ENCODE assay signal across 2 cellular contexts in genomic region chr14:74015178-74015577, GRCh38.
TF ChIP-seq lines count a peak whose summit lies in the region.

No MANE protein-coding gene starts in this region.

TF ChIP-seq in A549, 52 proteins besides CTCF, POLR2A, EP300 and RAD21 (continued from another document):
- no peak for TF ChIP-seq POLR2AphosphoS2 (conservative IDR thresholded peaks at IDR 0.05; ENCODE audit: low read length)

TF ChIP-seq in HepG2, 621 proteins besides CTCF, POLR2A, EP300 and RAD21 (continued from another document):
- TF ChIP-seq MAX (IDR thresholded peaks at IDR 0.05) (no peak), ATF1 (CRISPR knock-in tag; IDR thresholded peaks at IDR 0.05) (no peak), ZNF17 (CRISPR knock-in tag; IDR thresholded peaks at IDR 0.05) (no peak), SP140L (CRISPR knock-in tag; IDR thresholded peaks at IDR 0.05; ENCODE audit: borderline replicate concordance) (no peak), ZNF142 (CRISPR knock-in tag; IDR thresholded peaks at IDR 0.05) (no peak), MXD1 (CRISPR knock-in tag; IDR thresholded peaks at IDR 0.05) (no peak), E2F5 (CRISPR knock-in tag; conservative IDR thresholded peaks at IDR 0.05) (no peak), REST (IDR thresholded peaks at IDR 0.05; ENCODE audit: borderline replicate concordance in 1 of 2, low read depth in 1 of 2, low read length in 2 of 2) (no peak), TFDP1 (CRISPR knock-in tag; IDR thresholded peaks at IDR 0.05; ENCODE audit: borderline replicate concordance) (no peak), CBX5 (CRISPR knock-in tag; IDR thresholded peaks at IDR 0.05; ENCODE audit: borderline replicate concordance) (no peak)
